Comparison of ENCODE assay signal across 21 cellular contexts in the genomic region with DNA sequence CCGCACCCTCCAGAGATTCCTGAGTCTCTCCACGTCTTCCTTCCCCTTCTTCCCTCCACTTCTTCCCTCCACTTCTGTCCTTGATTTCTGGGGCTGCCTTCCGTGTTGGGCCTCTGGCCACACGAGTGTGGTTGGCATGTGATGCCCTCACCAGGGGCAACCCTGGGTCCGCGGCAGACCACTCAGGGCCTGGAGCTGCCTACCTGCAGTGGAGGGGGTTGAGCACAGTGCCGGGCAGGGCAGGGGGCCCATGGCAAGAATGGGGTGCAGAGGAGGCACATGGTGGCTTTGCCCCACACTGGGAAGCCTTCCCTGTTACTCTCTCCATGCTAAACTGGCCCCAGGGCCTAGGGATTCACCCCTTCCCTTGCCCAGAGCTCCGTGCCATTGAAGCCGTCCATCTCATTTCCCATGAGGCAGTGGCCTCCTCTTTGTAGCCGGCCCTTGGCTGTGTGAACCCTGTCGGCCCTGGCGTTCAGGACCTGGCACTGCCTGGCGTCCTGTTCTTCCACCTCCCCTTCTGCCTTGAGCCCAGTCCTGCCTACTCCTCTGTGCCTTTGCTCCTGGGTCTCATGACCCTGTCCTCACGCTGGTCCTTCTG. TPM values are rescaled to one million over a fixed set of nuclear protein-coding genes. Genes with fewer than 3 reads are reported as not detected.
DNase-seq lines count a peak whose midpoint lies in the region; ATAC-seq and TF ChIP-seq lines count a peak whose summit lies in the region.
"Had no signal": no experiment of that assay in that cellular context is flagged by ENCODE, and none has a peak within 500 bp of the region (broad histone marks: within the 10 kb centered on the region; RNA-seq: fewer than 3 reads in every experiment).

No MANE protein-coding gene starts in this region.

- in situ Hi-C loops in mammary epithelial cell (cut with MboI; ENCODE audit: low sequenced_read_pairs in 2 of 2) = no loop called here

- H3K27me3 ChIP-seq in H7 (ENCODE audit: control insufficient read depth, insufficient read depth, low read length) (no peaks in the 10 kb centered on the region), mammary epithelial cell (ENCODE audit: insufficient read depth, low read length) (no peaks in the 10 kb centered on the region)

- H3K4me2 ChIP-seq in mammary epithelial cell (ENCODE audit: insufficient read depth, low read depth, low read length) = no peak overlapping the region

- no peak for ATAC-seq in stimulated activated effector memory CD8-positive, alpha-beta T cell treated with anti-CD3 and anti-CD28 coated beads, Interleukin-12 subunit alpha, Interleukin-12 subunit beta, amount 100 ng/mL, for 72 hours

- no peak overlapping the region for H3K9ac ChIP-seq in mammary epithelial cell (ENCODE audit: insufficient read depth, low read length)

- TF ChIP-seq CTCF in chondrocyte (IDR thresholded peaks at IDR 0.05) (no peak), mammary epithelial cell (conservative IDR thresholded peaks at IDR 0.05 in 1 of 2, IDR thresholded peaks at IDR 0.05 in 1 of 2; ENCODE audit: extremely low read depth in 1 of 2, insufficient read depth in 1 of 2, low read depth in 1 of 2, low read length in 2 of 2) (no peak)

- DNase-seq in activated naive CD4-positive, alpha-beta T cell treated with anti-CD3 and anti-CD28 coated beads for 36 hours = no peak
- DNase-seq in H7 (peak; percentile 52), chondrocyte (ENCODE audit: low spot score) (peak; percentile 87), NCI-H2107 (lab: John Stamatoyannopoulos, UW) (no peak), mammary epithelial cell (no peak), NCI-H526 treated with DMSO at 0.1 percent for 48 hours (lab: John Stamatoyannopoulos, UW) (no peak)
- DNase-seq in stimulated activated effector memory CD8-positive, alpha-beta T cell treated with anti-CD3 and anti-CD28 coated beads, Interleukin-12 subunit alpha, Interleukin-12 subunit beta, amount 100 ng/mL, for 72 hours (ENCODE audit: low spot score in 2 of 2) = no peak
- DNase-seq: AML-193; CD4-positive, CD25-positive, alpha-beta regulatory T cell; COR-L47; DMS79; Kasumi-1; NCI-H1694; NCI-H2081; NCI-H2171 treated with DMSO at 0.1 percent for 48 hours; NCI-H446; NCI-H526; SHP77 had no signal

- CTCF ChIA-PET in activated naive CD4-positive, alpha-beta T cell treated with anti-CD3 and anti-CD28 coated beads for 36 hours (lab: Charles Lee) = no interaction called here
- CTCF ChIA-PET in mammary epithelial cell (lab: Charles Lee; ENCODE audit: low non-redundant PET) = no interaction called here

- no peaks in the 10 kb centered on the region for H3K4me1 Mint-ChIP-seq in activated naive CD4-positive, alpha-beta T cell treated with anti-CD3 and anti-CD28 coated beads, Interleukin-2, amount 50 U/mL, for 24 hours
- H3K4me1 Mint-ChIP-seq in activated naive CD4-positive, alpha-beta T cell treated with anti-CD3 and anti-CD28 coated beads for 36 hours (ENCODE audit: low read depth) = peaks cover 3% of the 10 kb centered on the region
- H3K4me1 Mint-ChIP-seq in chondrocyte (ENCODE audit: low read depth) = no peaks in the 10 kb centered on the region
- peaks cover 5% of the 10 kb centered on the region for H3K4me1 Mint-ChIP-seq in stimulated activated effector memory CD8-positive, alpha-beta T cell treated with anti-CD3 and anti-CD28 coated beads, Interleukin-12 subunit alpha, Interleukin-12 subunit beta, amount 100 ng/mL, for 72 hours
- H3K4me1 Mint-ChIP-seq: CD4-positive, CD25-positive, alpha-beta regulatory T cell had no signal

- H3K9me3 ChIP-seq in mammary epithelial cell (replicated peaks; ENCODE audit: insufficient read depth, low read length) = no peaks in the 10 kb centered on the region
- H3K9me3 ChIP-seq: HAP-1 had no signal

- intact Hi-C loops in activated naive CD4-positive, alpha-beta T cell treated with anti-CD3 and anti-CD28 coated beads for 36 hours (cut with micrococcal nuclease) = no loop called here
- intact Hi-C loops in mammary epithelial cell (cut with micrococcal nuclease) = no loop called here

- H3K79me2 ChIP-seq in mammary epithelial cell (ENCODE audit: insufficient read depth, low read length) = peaks cover 3% of the 10 kb centered on the region

- no peaks in the 10 kb centered on the region for H3K4me1 ChIP-seq in mammary epithelial cell (ENCODE audit: insufficient read depth, low read length)
- H3K4me1 ChIP-seq: HAP-1 had no signal

- no peaks in the 10 kb centered on the region for H3K9me3 Mint-ChIP-seq in activated naive CD4-positive, alpha-beta T cell treated with anti-CD3 and anti-CD28 coated beads, Interleukin-2, amount 50 U/mL, for 24 hours
- H3K9me3 Mint-ChIP-seq in activated naive CD4-positive, alpha-beta T cell treated with anti-CD3 and anti-CD28 coated beads for 36 hours = no peaks in the 10 kb centered on the region
- H3K9me3 Mint-ChIP-seq in chondrocyte (ENCODE audit: low read depth) = no peaks in the 10 kb centered on the region
- H3K9me3 Mint-ChIP-seq in stimulated activated effector memory CD8-positive, alpha-beta T cell treated with anti-CD3 and anti-CD28 coated beads, Interleukin-12 subunit alpha, Interleukin-12 subunit beta, amount 100 ng/mL, for 72 hours = no peaks in the 10 kb centered on the region
- H3K9me3 Mint-ChIP-seq: CD4-positive, CD25-positive, alpha-beta regulatory T cell had no signal

- H3K27ac Mint-ChIP-seq in activated naive CD4-positive, alpha-beta T cell treated with anti-CD3 and anti-CD28 coated beads, Interleukin-2, amount 50 U/mL, for 24 hours = peak overlapping the region; percentile 80
- H3K27ac Mint-ChIP-seq in activated naive CD4-positive, alpha-beta T cell treated with anti-CD3 and anti-CD28 coated beads for 36 hours = no peak overlapping the region
- no peak overlapping the region for H3K27ac Mint-ChIP-seq in chondrocyte (ENCODE audit: unreplicated experiment)
- H3K27ac Mint-ChIP-seq in stimulated activated effector memory CD8-positive, alpha-beta T cell treated with anti-CD3 and anti-CD28 coated beads, Interleukin-12 subunit alpha, Interleukin-12 subunit beta, amount 100 ng/mL, for 72 hours = peak overlapping the region; percentile 63

- no peaks in the 10 kb centered on the region for H3K27me3 Mint-ChIP-seq in activated naive CD4-positive, alpha-beta T cell treated with anti-CD3 and anti-CD28 coated beads, Interleukin-2, amount 50 U/mL, for 24 hours
- H3K27me3 Mint-ChIP-seq in activated naive CD4-positive, alpha-beta T cell treated with anti-CD3 and anti-CD28 coated beads for 36 hours (ENCODE audit: low read depth) = no peaks in the 10 kb centered on the region
- H3K27me3 Mint-ChIP-seq in chondrocyte (ENCODE audit: low read depth) = no peaks in the 10 kb centered on the region
- H3K27me3 Mint-ChIP-seq: CD4-positive, CD25-positive, alpha-beta regulatory T cell had no signal

- WGBS in mammary epithelial cell (ENCODE audit: low coverage, missing lambda C conversion rate) = 91% methylated on average over 12 of the region's 14 CpGs

- H3K4me3 ChIP-seq in H7 (ENCODE audit: insufficient read depth, low read depth, low read length) (no peak overlapping the region), mammary epithelial cell (replicated peaks in 1 of 3; ENCODE audit: insufficient read depth in 1 of 3, low read depth in 2 of 3, low read length in 3 of 3) (no peak overlapping the region)
- H3K4me3 ChIP-seq: HAP-1, SK-N-MC had no signal

- H3K4me3 Mint-ChIP-seq in activated naive CD4-positive, alpha-beta T cell treated with anti-CD3 and anti-CD28 coated beads, Interleukin-2, amount 50 U/mL, for 24 hours = no peak overlapping the region
- no peak overlapping the region for H3K4me3 Mint-ChIP-seq in activated naive CD4-positive, alpha-beta T cell treated with anti-CD3 and anti-CD28 coated beads for 36 hours
- H3K4me3 Mint-ChIP-seq in chondrocyte (ENCODE audit: unreplicated experiment) = no peak overlapping the region
- H3K4me3 Mint-ChIP-seq in stimulated activated effector memory CD8-positive, alpha-beta T cell treated with anti-CD3 and anti-CD28 coated beads, Interleukin-12 subunit alpha, Interleukin-12 subunit beta, amount 100 ng/mL, for 72 hours = no peak overlapping the region
- H3K4me3 Mint-ChIP-seq: CD4-positive, CD25-positive, alpha-beta regulatory T cell had no signal

- no peak overlapping the region for H2AFZ ChIP-seq in mammary epithelial cell (ENCODE audit: low read depth, low read length)

- no peaks in the 10 kb centered on the region for H4K20me1 ChIP-seq in mammary epithelial cell (ENCODE audit: insufficient read depth, low read length)

- H3K36me3 Mint-ChIP-seq in activated naive CD4-positive, alpha-beta T cell treated with anti-CD3 and anti-CD28 coated beads, Interleukin-2, amount 50 U/mL, for 24 hours = peaks cover 7% of the 10 kb centered on the region
- peaks cover 28% of the 10 kb centered on the region for H3K36me3 Mint-ChIP-seq in activated naive CD4-positive, alpha-beta T cell treated with anti-CD3 and anti-CD28 coated beads for 36 hours (ENCODE audit: low read depth)
- H3K36me3 Mint-ChIP-seq in chondrocyte (ENCODE audit: low read depth) = peaks cover 20% of the 10 kb centered on the region
- peaks cover 85% of the 10 kb centered on the region for H3K36me3 Mint-ChIP-seq in stimulated activated effector memory CD8-positive, alpha-beta T cell treated with anti-CD3 and anti-CD28 coated beads, Interleukin-12 subunit alpha, Interleukin-12 subunit beta, amount 100 ng/mL, for 72 hours

- dilution Hi-C loops in mammary epithelial cell (cut with HindIII; ENCODE audit: low sequenced_read_pairs) = no loop called here

- H3K27ac ChIP-seq in mammary epithelial cell (ENCODE audit: insufficient read depth, low read depth, low read length) = no peak overlapping the region
- H3K27ac ChIP-seq: SK-N-MC had no signal

- H3K36me3 ChIP-seq in H7 (replicated peaks; ENCODE audit: control insufficient read depth, insufficient read depth, low read length) (peaks cover 33% of the 10 kb centered on the region), mammary epithelial cell (ENCODE audit: insufficient read depth, low read length) (peaks cover 9% of the 10 kb centered on the region)

- no TSS peak for BruUV-seq in mammary epithelial cell (replicated peaks; lab: Mats Ljungman, UMichigan)

RNA-seq across cellular contexts. Expression of a gene that starts 13.4 kb away (rescaled TPM):
- 10 to 100 TPM; 33.6 to 35.5 TPM for total RNA-seq in activated naive CD4-positive, alpha-beta T cell treated with anti-CD3 and anti-CD28 coated beads for 36 hours
- 43.5 and 45.7 TPM in 2 replicates for total RNA-seq in H7 (2014; rRNA removed; shearing (Covaris generic))
- total RNA-seq in chondrocyte (18.4 to 19.6 TPM (median 19.2 TPM) in 3 replicates), mammary epithelial cell (10 to 100 TPM; 20.7 to 40.8 TPM)
- 21.9 TPM for polyA plus RNA-seq in mammary epithelial cell
- 134 TPM for polyA minus RNA-seq in mammary epithelial cell

RNA-seq across cellular contexts. Expression of a gene that starts 26.7 kb away (rescaled TPM):
- total RNA-seq in activated naive CD4-positive, alpha-beta T cell treated with anti-CD3 and anti-CD28 coated beads for 36 hours = 10 to 100 TPM; 22.8 to 23.0 TPM
- total RNA-seq in H7 (2014; rRNA removed; shearing (Covaris generic)) = 28.5 and 29.6 TPM in 2 replicates
- total RNA-seq in chondrocyte = 56.5 to 63.6 TPM (median 57.2 TPM) in 3 replicates
- total RNA-seq in mammary epithelial cell = 10 to 100 TPM; 10.7 to 78.9 TPM
- 148 TPM for polyA plus RNA-seq in mammary epithelial cell
- polyA minus RNA-seq in mammary epithelial cell = 31.7 TPM

Comparison
In these comparisons a context has a peak if more than half of its experiments do, and no peak if none do; other contexts are left out.
1. H3K27ac Mint-ChIP-seq: peak in activated naive CD4-positive, alpha-beta T cell treated with anti-CD3 and anti-CD28 coated beads, Interleukin-2, amount 50 U/mL, for 24 hours (single experiment) and stimulated activated effector memory CD8-positive, alpha-beta T cell treated with anti-CD3 and anti-CD28 coated beads, Interleukin-12 subunit alpha, Interleukin-12 subunit beta, amount 100 ng/mL, for 72 hours (single experiment); none in activated naive CD4-positive, alpha-beta T cell treated with anti-CD3 and anti-CD28 coated beads for 36 hours (single experiment) and chondrocyte (single experiment).
2. DNase-seq: peak in H7 (single experiment) and chondrocyte (single experiment); none in activated naive CD4-positive, alpha-beta T cell treated with anti-CD3 and anti-CD28 coated beads for 36 hours (single experiment), stimulated activated effector memory CD8-positive, alpha-beta T cell treated with anti-CD3 and anti-CD28 coated beads, Interleukin-12 subunit alpha, Interleukin-12 subunit beta, amount 100 ng/mL, for 72 hours (0 of 2), NCI-H2107 (single experiment), mammary epithelial cell (single experiment) and NCI-H526 treated with DMSO at 0.1 percent for 48 hours (single experiment).